9 cellular contexts compared by ENCODE assay signal in genomic region chr7:2037301-2037804, GRCh38.
DNase-seq lines count a peak whose midpoint lies in the region; ATAC-seq lines count a peak whose summit lies in the region.
"Had no signal": no experiment of that assay in that cellular context is flagged by ENCODE, and none has a peak within 500 bp of the region (broad histone marks: within the 10 kb centered on the region; RNA-seq: fewer than 3 reads in every experiment).

No MANE protein-coding gene starts in this region.

- H4K91ac ChIP-seq in neuronal stem cell (ENCODE audit: low read depth, low read length, poor library complexity) = no peak overlapping the region

- peak overlapping the region; percentile 5 for H3K18ac ChIP-seq in neuronal stem cell (ENCODE audit: low read length)

- peaks cover 5% of the 10 kb centered on the region for H3K36me3 ChIP-seq in BLaER1
- H3K36me3 ChIP-seq in neuronal stem cell (replicated peaks in 1 of 2; ENCODE audit: control insufficient read depth in 2 of 2, insufficient read depth in 2 of 2, low read length in 2 of 2) = peaks cover 0 to 3% of the 10 kb centered on the region in 2 donors

- no peak overlapping the region for H2BK15ac ChIP-seq in neuronal stem cell (ENCODE audit: low read length)

- H3K27ac Mint-ChIP-seq in effector memory CD8-positive, alpha-beta T cell = peak overlapping the region; percentile 85 to 90

- H3K14ac ChIP-seq in neuronal stem cell (ENCODE audit: low read length) = no peak overlapping the region

- H3K36me3 Mint-ChIP-seq in effector memory CD8-positive, alpha-beta T cell (ENCODE audit: insufficient read depth) = peaks cover 8% of the 10 kb centered on the region

- H2AFZ ChIP-seq in neuronal stem cell (ENCODE audit: low read length) = no peak overlapping the region

- H2BK12ac ChIP-seq in neuronal stem cell (ENCODE audit: low read length) = no peak overlapping the region

- peak overlapping the region; percentile 89 to 91 for H3K4me3 Mint-ChIP-seq in effector memory CD8-positive, alpha-beta T cell

- H3K79me1 ChIP-seq in neuronal stem cell (ENCODE audit: low read depth, low read length) = peaks cover 4% of the 10 kb centered on the region

- H3K4me1 Mint-ChIP-seq in effector memory CD8-positive, alpha-beta T cell (ENCODE audit: low read depth in 2 of 2) = peaks cover 37 to 47% of the 10 kb centered on the region in 2 donors

- peak overlapping the region; percentile 89 for H3K4me2 ChIP-seq in BLaER1
- no peak overlapping the region for H3K4me2 ChIP-seq in neuronal stem cell (ENCODE audit: insufficient read depth, low read length, poor library complexity, severe bottlenecking)

- H3K4ac ChIP-seq in neuronal stem cell (ENCODE audit: low read length) = no peak overlapping the region

- peaks cover 93% of the 10 kb centered on the region for H4K20me1 ChIP-seq in BLaER1

- DNase-seq in T follicular helper cell (ENCODE audit: low read depth) (peak; percentile 12), neuronal stem cell (ENCODE audit: low spot score) (no peak), GOT3 (lab: John Stamatoyannopoulos, UW) (no peak), DMS53 treated with DMSO at 0.1 percent for 48 hours (lab: John Stamatoyannopoulos, UW; ENCODE audit: unreplicated experiment) (no peak), NCI-H446 treated with DMSO at 0.1 percent for 48 hours (lab: John Stamatoyannopoulos, UW) (no peak)
- peak; percentile 26 to 38 (median 33) for DNase-seq in effector memory CD8-positive, alpha-beta T cell
- DNase-seq: NCI-H1417 had no signal

- H3K27me3 ChIP-seq in BLaER1 = no peaks in the 10 kb centered on the region
- peaks cover 0 to 2% (median 0%) of the 10 kb centered on the region in 3 experiments for H3K27me3 ChIP-seq in neuronal stem cell (ENCODE audit: control insufficient read depth in 3 of 3, insufficient read depth in 3 of 3, low read depth in 1 of 3, low read length in 3 of 3)

- H3K27ac ChIP-seq in BLaER1 = peak overlapping the region; percentile 83
- H3K27ac ChIP-seq in neuronal stem cell (replicated peaks; ENCODE audit: low read length) = no peak overlapping the region

- H2BK120ac ChIP-seq in neuronal stem cell (ENCODE audit: low read depth, low read length) = no peak overlapping the region

- no peaks in the 10 kb centered on the region for H3K9me3 ChIP-seq in BLaER1
- peaks cover 3 to 9% of the 10 kb centered on the region in 2 donors for H3K9me3 ChIP-seq in neuronal stem cell (replicated peaks in 1 of 2; ENCODE audit: control insufficient read depth in 2 of 2, insufficient read depth in 1 of 2, low read depth in 1 of 2, low read length in 2 of 2)

- H2BK5ac ChIP-seq in neuronal stem cell (ENCODE audit: low read length) = no peak overlapping the region

- no peaks in the 10 kb centered on the region for H3K9me3 Mint-ChIP-seq in effector memory CD8-positive, alpha-beta T cell

- no CpG with 5 or more reads among the region's 17 CpGs for WGBS in neuronal stem cell (ENCODE audit: extremely low coverage in 2 of 2, insufficient read length in 2 of 2, insufficient replicate concordance in 1 of 2), 2 donors

- H3K27me3 Mint-ChIP-seq in effector memory CD8-positive, alpha-beta T cell = no peaks in the 10 kb centered on the region

- H4K8ac ChIP-seq in neuronal stem cell (ENCODE audit: low read depth, low read length) = no peak overlapping the region

- H2AK5ac ChIP-seq in neuronal stem cell (ENCODE audit: low read depth, low read length) = no peak overlapping the region

- H3K9ac ChIP-seq in BLaER1 (peak overlapping the region; percentile 72), neuronal stem cell (ENCODE audit: low read depth, low read length, poor library complexity) (no peak overlapping the region)

- no peak overlapping the region for H3K23ac ChIP-seq in neuronal stem cell (ENCODE audit: low read depth, low read length, poor library complexity)

- peak; percentile 86 for ATAC-seq in effector memory CD8-positive, alpha-beta T cell (replicated peaks)
- ATAC-seq in HG03378 (IDR thresholded peaks at IDR 0.05; ENCODE audit: unreplicated experiment) = no peak

- H3K4me1 ChIP-seq in BLaER1 = peaks cover 93% of the 10 kb centered on the region
- H3K4me1 ChIP-seq in neuronal stem cell (ENCODE audit: control insufficient read depth in 2 of 2, insufficient read depth in 1 of 2, low read depth in 1 of 2, low read length in 2 of 2) = peaks cover 8 to 17% of the 10 kb centered on the region in 2 donors

- H3K4me3 ChIP-seq in BLaER1 (peak overlapping the region; percentile 55), neuronal stem cell (ENCODE audit: low read length in 2 of 2) (no peak overlapping the region)

Comparison
In these comparisons a context has a peak if more than half of its experiments do, and no peak if none do; other contexts are left out.
1. DNase-seq: peak in T follicular helper cell (single experiment) and effector memory CD8-positive, alpha-beta T cell (3 of 3); none in neuronal stem cell (single experiment), GOT3 (single experiment), DMS53 treated with DMSO at 0.1 percent for 48 hours (single experiment) and NCI-H446 treated with DMSO at 0.1 percent for 48 hours (single experiment).